Comparison of ENCODE assay signal across 27 cellular contexts in genomic region chr4:56184214-56184613, GRCh38.
"Had no signal": no experiment of that assay in that cellular context is flagged by ENCODE, and none has a peak within 500 bp of the region (broad histone marks: within the 10 kb centered on the region; RNA-seq: fewer than 3 reads in every experiment).

No MANE protein-coding gene starts in this region.

- H3K27ac ChIP-seq: thyroid gland, VCaP had no signal

- H3K27ac Mint-ChIP-seq: activated CD4-positive, alpha-beta T cell treated with anti-CD3 and anti-CD28 coated beads, Interleukin-2, amount 10 ng/mL, durations not matched to agents 7 days and 5 days; activated CD8-positive, alpha-beta memory T cell treated with anti-CD3 and anti-CD28 coated beads, Interleukin-2, amount 10 ng/mL, durations not matched to agents 7 days and 5 days; activated CD8-positive, alpha-beta T cell treated with anti-CD3 and anti-CD28 coated beads for 36 hours; activated naive CD8-positive, alpha-beta T cell treated with anti-CD3 and anti-CD28 coated beads, Interleukin-2, amount 50 U/mL, for 24 hours; activated T-helper 1 cell treated with anti-CD3 and anti-CD28 coated beads, Interleukin-12 subunit alpha, Interleukin-12 subunit beta, Interleukin-2, Interleukin-4 antibody, amounts not matched to agents 30 ng/mL and 10 ng/mL and 1 ng/mL, durations not matched to agents 14 hours and 24 hours and 36 hours; natural killer cell treated with Interleukin-12 subunit alpha and Interleukin-12 subunit beta and Interleukin-15 and Interleukin-18, amount 100 ng/mL, for 72 hours; T-helper 2 cell treated with Interferon-gamma antibody and Interleukin-4, amounts not matched to agents 5 μg/mL and 100 μg/mL, for 36 hours had no signal

- H3K9me3 ChIP-seq: thyroid gland had no signal

- H3K9me3 Mint-ChIP-seq: activated CD4-positive, alpha-beta T cell treated with anti-CD3 and anti-CD28 coated beads, Interleukin-2, amount 10 ng/mL, durations not matched to agents 7 days and 5 days; activated CD8-positive, alpha-beta T cell treated with anti-CD3 and anti-CD28 coated beads for 36 hours; activated naive CD8-positive, alpha-beta T cell treated with anti-CD3 and anti-CD28 coated beads, Interleukin-2, amount 50 U/mL, for 24 hours; activated T-helper 1 cell treated with anti-CD3 and anti-CD28 coated beads, Interleukin-12 subunit alpha, Interleukin-12 subunit beta, Interleukin-2, Interleukin-4 antibody, amounts not matched to agents 30 ng/mL and 10 ng/mL and 1 ng/mL, durations not matched to agents 14 hours and 24 hours and 36 hours; brain; natural killer cell treated with Interleukin-12 subunit alpha and Interleukin-12 subunit beta and Interleukin-15 and Interleukin-18, amount 100 ng/mL, for 72 hours; T-helper 2 cell treated with Interferon-gamma antibody and Interleukin-4, amounts not matched to agents 5 μg/mL and 100 μg/mL, for 36 hours had no signal

- H3K4me1 ChIP-seq: thyroid gland had no signal

- H3K4me3 ChIP-seq: thyroid gland had no signal

- H3K36me3 Mint-ChIP-seq: activated CD8-positive, alpha-beta memory T cell treated with anti-CD3 and anti-CD28 coated beads, Interleukin-2, amount 10 ng/mL, durations not matched to agents 7 days and 5 days; natural killer cell treated with Interleukin-12 subunit alpha and Interleukin-12 subunit beta and Interleukin-15 and Interleukin-18, amount 100 ng/mL, for 72 hours had no signal

- H3K36me3 ChIP-seq: thyroid gland had no signal

- ATAC-seq: activated CD4-positive, CD25-positive, alpha-beta regulatory T cell treated with anti-CD3 and anti-CD28 coated beads, Interleukin-2, amount 50 U/mL, for 24 hours; activated CD8-positive, alpha-beta memory T cell treated with anti-CD3 and anti-CD28 coated beads, Interleukin-2, amount 10 ng/mL, durations not matched to agents 7 days and 5 days; activated CD8-positive, alpha-beta T cell treated with anti-CD3 and anti-CD28 coated beads for 36 hours; activated naive CD8-positive, alpha-beta T cell treated with anti-CD3 and anti-CD28 coated beads, Interleukin-2, amount 50 U/mL, for 24 hours; esophagus mucosa; left ventricle myocardium superior; natural killer cell treated with Interleukin-12 subunit alpha and Interleukin-12 subunit beta and Interleukin-15 and Interleukin-18, amount 100 ng/mL, for 72 hours; sciatic nerve had no signal

- H3K27me3 ChIP-seq: thyroid gland had no signal

- H3K4me3 Mint-ChIP-seq: activated CD4-positive, alpha-beta T cell treated with anti-CD3 and anti-CD28 coated beads, Interleukin-2, amount 10 ng/mL, durations not matched to agents 7 days and 5 days; activated CD8-positive, alpha-beta memory T cell treated with anti-CD3 and anti-CD28 coated beads, Interleukin-2, amount 10 ng/mL, durations not matched to agents 7 days and 5 days; activated CD8-positive, alpha-beta T cell treated with anti-CD3 and anti-CD28 coated beads for 36 hours; activated naive CD8-positive, alpha-beta T cell treated with anti-CD3 and anti-CD28 coated beads, Interleukin-2, amount 50 U/mL, for 24 hours; activated T-helper 1 cell treated with anti-CD3 and anti-CD28 coated beads, Interleukin-12 subunit alpha, Interleukin-12 subunit beta, Interleukin-2, Interleukin-4 antibody, amounts not matched to agents 30 ng/mL and 10 ng/mL and 1 ng/mL, durations not matched to agents 14 hours and 24 hours and 36 hours; brain; natural killer cell treated with Interleukin-12 subunit alpha and Interleukin-12 subunit beta and Interleukin-15 and Interleukin-18, amount 100 ng/mL, for 72 hours; T-helper 2 cell treated with Interferon-gamma antibody and Interleukin-4, amounts not matched to agents 5 μg/mL and 100 μg/mL, for 36 hours had no signal

- H3K27me3 Mint-ChIP-seq: activated CD4-positive, alpha-beta T cell treated with anti-CD3 and anti-CD28 coated beads, Interleukin-2, amount 10 ng/mL, durations not matched to agents 7 days and 5 days; brain; natural killer cell treated with Interleukin-12 subunit alpha and Interleukin-12 subunit beta and Interleukin-15 and Interleukin-18, amount 100 ng/mL, for 72 hours had no signal

- FAIRE-seq: endothelial cell of umbilical vein, islet of Langerhans, small intestine had no signal

- H3K4me1 Mint-ChIP-seq: activated CD4-positive, alpha-beta T cell treated with anti-CD3 and anti-CD28 coated beads, Interleukin-2, amount 10 ng/mL, durations not matched to agents 7 days and 5 days had no signal

- DNase-seq: activated CD4-positive, alpha-beta T cell treated with anti-CD3 and anti-CD28 coated beads, Interleukin-2, amount 10 ng/mL, durations not matched to agents 7 days and 5 days; activated CD8-positive, alpha-beta memory T cell treated with anti-CD3 and anti-CD28 coated beads, Interleukin-2, amount 10 ng/mL, durations not matched to agents 7 days and 5 days; activated CD8-positive, alpha-beta T cell treated with anti-CD3 and anti-CD28 coated beads for 36 hours; activated gamma-delta T cell; activated naive CD4-positive, alpha-beta T cell treated with anti-CD3 and anti-CD28 coated beads, Interleukin-2, amount 50 U/mL, for 16 hours; activated naive CD8-positive, alpha-beta T cell treated with anti-CD3 and anti-CD28 coated beads, Interleukin-2, amount 50 U/mL, for 24 hours; dermis blood vessel endothelial cell; effector CD8-positive, alpha-beta T cell; foreskin melanocyte; glutamatergic neuron; left ventricle myocardium superior; mammary epithelial cell; midbrain; posterior cingulate gyrus; small intestine; stimulated activated naive CD4-positive, alpha-beta T cell treated with Interleukin-2 at 50 U/mL for 16 hours; thyroid gland had no signal
